In genomic region chr17:20225162-20226115, GRCh38 we compare ENCODE assay signal across 14 cellular contexts.
DNase-seq lines count a peak whose midpoint lies in the region; ATAC-seq and TF ChIP-seq lines count a peak whose summit lies in the region.
"Had no signal": no experiment of that assay in that cellular context is flagged by ENCODE, and none has a peak within 500 bp of the region (broad histone marks: within the 10 kb centered on the region; RNA-seq: fewer than 3 reads in every experiment).

No MANE protein-coding gene starts in this region.

- peaks cover 22% of the 10 kb centered on the region for H3K36me3 ChIP-seq in endodermal cell (ENCODE audit: control insufficient read depth, insufficient read depth, low read length)
- H3K36me3 ChIP-seq in osteoblast (ENCODE audit: insufficient read depth, low read length): peaks cover 4% of the 10 kb centered on the region
- H3K36me3 ChIP-seq in colonic mucosa: no peaks in the 10 kb centered on the region
- H3K36me3 ChIP-seq in CD8-positive, alpha-beta T cell (ENCODE audit: insufficient read depth, low read length): no peaks in the 10 kb centered on the region
- H3K36me3 ChIP-seq: transverse colon had no signal

- peaks cover 4% of the 10 kb centered on the region for H4K20me1 ChIP-seq in osteoblast (ENCODE audit: insufficient read depth, low read length)

- intact Hi-C loops in colonic mucosa (cut with DNase I): loop anchor here (5.0 kb wide), 2 partner anchors 87 to 103 kb away; no protein-coding TSS in a partner anchor
- intact Hi-C loops in CD8-positive, alpha-beta T cell (cut with DNase I, micrococcal nuclease): loop anchor here (1.0 to 10.0 kb wide), 6 partner anchors 45 to 1287 kb away; no protein-coding TSS in a partner anchor

- no peaks in the 10 kb centered on the region for H3K9me3 Mint-ChIP-seq in endodermal cell
- H3K9me3 Mint-ChIP-seq in CD8-positive, alpha-beta T cell: no peaks in the 10 kb centered on the region
- H3K9me3 Mint-ChIP-seq: activated T-cell treated with anti-CD3 and anti-CD28 coated beads, Interleukin-2, amount 50 U/mL, for 24 hours; memory B cell had no signal

- H3K9ac ChIP-seq in endodermal cell (ENCODE audit: extremely low read depth, low read length, poor library complexity, severe bottlenecking) (no peak overlapping the region), colonic mucosa (ENCODE audit: low read depth in 2 of 2, low read length in 2 of 2) (no peak overlapping the region)

- peak overlapping the region; percentile 3 for H3K27ac ChIP-seq in endodermal cell (ENCODE audit: low read depth, low read length)
- H3K27ac ChIP-seq in osteoblast (ENCODE audit: low read depth, low read length): no peak overlapping the region
- H3K27ac ChIP-seq in colonic mucosa: no peak overlapping the region
- H3K27ac ChIP-seq in CD8-positive, alpha-beta T cell (ENCODE audit: low read depth, low read length): no peak overlapping the region
- H3K27ac ChIP-seq: transverse colon had no signal

- in situ Hi-C loops in G401 (cut with HindIII; ENCODE audit: low sequenced_read_pairs): no loop called here

- peaks cover 10% of the 10 kb centered on the region for H3K4me1 ChIP-seq in endodermal cell (ENCODE audit: control insufficient read depth, insufficient read depth, low read length)
- peaks cover 47% of the 10 kb centered on the region for H3K4me1 ChIP-seq in osteoblast (ENCODE audit: insufficient read depth, low read length)
- no peaks in the 10 kb centered on the region for H3K4me1 ChIP-seq in colonic mucosa
- peaks cover 8% of the 10 kb centered on the region for H3K4me1 ChIP-seq in CD8-positive, alpha-beta T cell (ENCODE audit: insufficient read depth, low read length)

- WGBS in endodermal cell (ENCODE audit: insufficient coverage in 1 of 2, insufficient read length in 1 of 2), 2 experiments: 88 to 94% methylated on average over 5 to 6 of the region's 7 CpGs

- no peaks in the 10 kb centered on the region for H3K9me3 ChIP-seq in endodermal cell (ENCODE audit: control insufficient read depth, low read length)
- no peaks in the 10 kb centered on the region for H3K9me3 ChIP-seq in osteoblast (ENCODE audit: low read depth, low read length)
- H3K9me3 ChIP-seq in colonic mucosa: no peaks in the 10 kb centered on the region
- H3K9me3 ChIP-seq in CD8-positive, alpha-beta T cell (ENCODE audit: low read length): no peaks in the 10 kb centered on the region
- H3K9me3 ChIP-seq: transverse colon had no signal

- TF ChIP-seq CTCF in endodermal cell (conservative IDR thresholded peaks at IDR 0.05): peak; percentile 31
- peak; percentile 37 for TF ChIP-seq CTCF in osteoblast (IDR thresholded peaks at IDR 0.05; ENCODE audit: extremely low read depth, low read depth, low read length)
- no peak for TF ChIP-seq CTCF in colonic mucosa (IDR thresholded peaks at IDR 0.05)
- TF ChIP-seq CTCF in CD8-positive, alpha-beta T cell (IDR thresholded peaks at IDR 0.05): no peak

- POLR2A ChIA-PET in CD8-positive, alpha-beta T cell (lab: Charles Lee): no interaction called here

- H3K4me1 Mint-ChIP-seq in endodermal cell: peaks cover 34% of the 10 kb centered on the region
- H3K4me1 Mint-ChIP-seq in CD8-positive, alpha-beta T cell (ENCODE audit: low read depth): peaks cover 15% of the 10 kb centered on the region
- H3K4me1 Mint-ChIP-seq: memory B cell had no signal

- H3K4me3 Mint-ChIP-seq in endodermal cell: no peak overlapping the region
- H3K4me3 Mint-ChIP-seq in CD8-positive, alpha-beta T cell: no peak overlapping the region
- H3K4me3 Mint-ChIP-seq: activated T-cell treated with anti-CD3 and anti-CD28 coated beads, Interleukin-2, amount 50 U/mL, for 24 hours; memory B cell had no signal

- no peak overlapping the region for H2AFZ ChIP-seq in osteoblast (ENCODE audit: low read length)

- no peak for ATAC-seq in CD8-positive, alpha-beta T cell
- ATAC-seq in GM18868 (IDR thresholded peaks at IDR 0.05; ENCODE audit: unreplicated experiment): no peak
- ATAC-seq: GM12878 had no signal

- H3K4me2 ChIP-seq in osteoblast (ENCODE audit: insufficient read depth, low read length): no peak overlapping the region

- peak; percentile 21 for DNase-seq in G401 (ENCODE audit: low spot score)
- DNase-seq in NCI-H69 (lab: John Stamatoyannopoulos, UW): peak; percentile 27
- DNase-seq in endodermal cell: no peak
- no peak for DNase-seq in osteoblast (ENCODE audit: insufficient read length, low spot score, missing footprints)
- no peak for DNase-seq in colonic mucosa
- DNase-seq in CD8-positive, alpha-beta T cell: no peak
- DNase-seq in activated T-cell treated with anti-CD3 and anti-CD28 coated beads, Interleukin-2, amount 50 U/mL, for 48 hours: no peak
- DNase-seq: activated T-cell treated with anti-CD3 and anti-CD28 coated beads, Interleukin-2, amount 50 U/mL, for 24 hours; COR-L47; NCI-H1436; transverse colon had no signal

- peaks cover 23% of the 10 kb centered on the region for H3K36me3 Mint-ChIP-seq in endodermal cell (ENCODE audit: low read depth)
- H3K36me3 Mint-ChIP-seq in CD8-positive, alpha-beta T cell: peaks cover 3% of the 10 kb centered on the region
- H3K36me3 Mint-ChIP-seq: memory B cell had no signal

- no peaks in the 10 kb centered on the region for H3K27me3 Mint-ChIP-seq in endodermal cell (ENCODE audit: insufficient read depth)
- H3K27me3 Mint-ChIP-seq in CD8-positive, alpha-beta T cell (ENCODE audit: low read depth): peaks cover 5% of the 10 kb centered on the region
- H3K27me3 Mint-ChIP-seq: activated T-cell treated with anti-CD3 and anti-CD28 coated beads, Interleukin-2, amount 50 U/mL, for 24 hours; memory B cell had no signal

- H3K27ac Mint-ChIP-seq in endodermal cell: peak overlapping the region; percentile 42
- H3K27ac Mint-ChIP-seq in CD8-positive, alpha-beta T cell: no peak overlapping the region
- H3K27ac Mint-ChIP-seq: activated T-cell treated with anti-CD3 and anti-CD28 coated beads, Interleukin-2, amount 50 U/mL, for 24 hours; memory B cell had no signal

- H3K4me3 ChIP-seq in endodermal cell (ENCODE audit: low read length): no peak overlapping the region
- H3K4me3 ChIP-seq in osteoblast (ENCODE audit: insufficient read depth, low read length): no peak overlapping the region
- H3K4me3 ChIP-seq in colonic mucosa: no peak overlapping the region
- H3K4me3 ChIP-seq in CD8-positive, alpha-beta T cell (ENCODE audit: low read depth, low read length): no peak overlapping the region
- H3K4me3 ChIP-seq: GM12878, transverse colon had no signal

- H3K27me3 ChIP-seq in endodermal cell (ENCODE audit: control insufficient read depth, insufficient read depth, low read length, poor library complexity, severe bottlenecking): no peaks in the 10 kb centered on the region
- no peaks in the 10 kb centered on the region for H3K27me3 ChIP-seq in osteoblast (ENCODE audit: insufficient read depth, low read length)
- no peaks in the 10 kb centered on the region for H3K27me3 ChIP-seq in colonic mucosa
- no peaks in the 10 kb centered on the region for H3K27me3 ChIP-seq in CD8-positive, alpha-beta T cell (ENCODE audit: insufficient read depth, low read length)
- H3K27me3 ChIP-seq: transverse colon had no signal

- CTCF ChIA-PET in CD8-positive, alpha-beta T cell (lab: Charles Lee): interaction anchor here (0.6 to 7.6 kb wide), 10 partner anchors 9 to 232 kb away, joined by 3 to 56 read pairs (median 6); no protein-coding TSS in a partner anchor

- H3K79me2 ChIP-seq in osteoblast (ENCODE audit: insufficient read depth, low read length): peaks cover 30% of the 10 kb centered on the region

Comparison
In these comparisons a context has a peak if more than half of its experiments do, and no peak if none do; other contexts are left out.
1. DNase-seq: peak in G401 (single experiment) and NCI-H69 (single experiment); none in endodermal cell (single experiment), osteoblast (single experiment), colonic mucosa (single experiment), CD8-positive, alpha-beta T cell (0 of 7) and activated T-cell treated with anti-CD3 and anti-CD28 coated beads, Interleukin-2, amount 50 U/mL, for 48 hours (0 of 2).
2. CTCF ChIP-seq: peak in endodermal cell (single experiment) and osteoblast (single experiment); none in colonic mucosa (single experiment) and CD8-positive, alpha-beta T cell (single experiment).